ENCODE assay signal across 1 cellular context in genomic region chr3:52533623-52534280, GRCh38.
A peak's percentile ranks its signal among the peaks of the same experiment; 100 is the strongest.
TF ChIP-seq lines count a peak whose summit lies in the region.

NT5DC2 (minus strand) TSS chr3:52533857; CDS start chr3:52533737, 120 bp downstream.

TF ChIP-seq in HepG2, 621 proteins besides CTCF, POLR2A, EP300 and RAD21 (continued from another document):
- TF ChIP-seq ZNF691 (CRISPR knock-in tag; IDR thresholded peaks at IDR 0.05; ENCODE audit: borderline replicate concordance, low read depth) (no peak), FOXO4 (CRISPR knock-in tag; conservative IDR thresholded peaks at IDR 0.05) (0 out of 2 replicates have a peak, but pooled peaks have one; percentile 72), ZNF792 (CRISPR knock-in tag; IDR thresholded peaks at IDR 0.05) (no peak), SNAPC4 (CRISPR knock-in tag; IDR thresholded peaks at IDR 0.05) (no peak), NPAS2 (CRISPR knock-in tag; IDR thresholded peaks at IDR 0.05; ENCODE audit: borderline replicate concordance) (no peak), ZNF205 (CRISPR knock-in tag; IDR thresholded peaks at IDR 0.05) (no peak), ZNF605 (CRISPR knock-in tag; IDR thresholded peaks at IDR 0.05) (no peak; the same call in 1 of the 2 replicates), BRF2 (CRISPR knock-in tag; IDR thresholded peaks at IDR 0.05) (no peak), DRAP1 (CRISPR knock-in tag; IDR thresholded peaks at IDR 0.05) (no peak), RBM22 (optimal IDR thresholded peaks at IDR 0.05; ENCODE audit: low read length) (no peak), ZNF547 (CRISPR knock-in tag; IDR thresholded peaks at IDR 0.05) (no peak; the same call in 1 of the 2 replicates), SOX13 (IDR thresholded peaks at IDR 0.05) (no peak), SOX13 (CRISPR knock-in tag; conservative IDR thresholded peaks at IDR 0.05 in 1 of 2, IDR thresholded peaks at IDR 0.05 in 1 of 2) (no peak), ETS1 (CRISPR knock-in tag; IDR thresholded peaks at IDR 0.05) (no peak), ZNF431 (CRISPR knock-in tag; IDR thresholded peaks at IDR 0.05; ENCODE audit: borderline replicate concordance, low read depth) (no peak), XBP1 (CRISPR knock-in tag; IDR thresholded peaks at IDR 0.05) (no peak), PBX2 (CRISPR knock-in tag; IDR thresholded peaks at IDR 0.05) (no peak), NFATC3 (CRISPR knock-in tag; IDR thresholded peaks at IDR 0.05) (no peak), ZNF746 (CRISPR knock-in tag; IDR thresholded peaks at IDR 0.05) (no peak; the same call in 1 of the 2 replicates), SNAI1 (CRISPR knock-in tag; IDR thresholded peaks at IDR 0.05; ENCODE audit: borderline replicate concordance) (no peak), ZEB1 (IDR thresholded peaks at IDR 0.05; ENCODE audit: insufficient replicate concordance, low read depth) (no peak), PCBP1 (IDR thresholded peaks at IDR 0.05; ENCODE audit: borderline replicate concordance, low read depth, low read length) (0 out of 2 replicates have a peak, but pooled peaks have one; percentile 35), DPF2 (CRISPR knock-in tag; IDR thresholded peaks at IDR 0.05; ENCODE audit: borderline replicate concordance, low read depth) (no peak), TAF15 (IDR thresholded peaks at IDR 0.05; ENCODE audit: low read depth, low read length, poor library complexity, severe bottlenecking) (no peak), HNF1A (IDR thresholded peaks at IDR 0.05; ENCODE audit: low read depth) (no peak), HNF1A (CRISPR knock-in tag; IDR thresholded peaks at IDR 0.05; ENCODE audit: borderline replicate concordance) (0 out of 2 replicates have a peak, but pooled peaks have one; percentile 12), POGZ (CRISPR knock-in tag; IDR thresholded peaks at IDR 0.05) (no peak), ZNF335 (CRISPR knock-in tag; IDR thresholded peaks at IDR 0.05) (no peak), TBX3 (IDR thresholded peaks at IDR 0.05; ENCODE audit: borderline replicate concordance) (no peak), CREB3 (CRISPR knock-in tag; IDR thresholded peaks at IDR 0.05) (no peak), ZFY (CRISPR knock-in tag; IDR thresholded peaks at IDR 0.05) (no peak), ZNF549 (CRISPR knock-in tag; IDR thresholded peaks at IDR 0.05) (no peak), E2F1 (CRISPR knock-in tag; IDR thresholded peaks at IDR 0.05) (no peak)
